ENCODE assay signal across 10 cellular contexts in the genomic region with DNA sequence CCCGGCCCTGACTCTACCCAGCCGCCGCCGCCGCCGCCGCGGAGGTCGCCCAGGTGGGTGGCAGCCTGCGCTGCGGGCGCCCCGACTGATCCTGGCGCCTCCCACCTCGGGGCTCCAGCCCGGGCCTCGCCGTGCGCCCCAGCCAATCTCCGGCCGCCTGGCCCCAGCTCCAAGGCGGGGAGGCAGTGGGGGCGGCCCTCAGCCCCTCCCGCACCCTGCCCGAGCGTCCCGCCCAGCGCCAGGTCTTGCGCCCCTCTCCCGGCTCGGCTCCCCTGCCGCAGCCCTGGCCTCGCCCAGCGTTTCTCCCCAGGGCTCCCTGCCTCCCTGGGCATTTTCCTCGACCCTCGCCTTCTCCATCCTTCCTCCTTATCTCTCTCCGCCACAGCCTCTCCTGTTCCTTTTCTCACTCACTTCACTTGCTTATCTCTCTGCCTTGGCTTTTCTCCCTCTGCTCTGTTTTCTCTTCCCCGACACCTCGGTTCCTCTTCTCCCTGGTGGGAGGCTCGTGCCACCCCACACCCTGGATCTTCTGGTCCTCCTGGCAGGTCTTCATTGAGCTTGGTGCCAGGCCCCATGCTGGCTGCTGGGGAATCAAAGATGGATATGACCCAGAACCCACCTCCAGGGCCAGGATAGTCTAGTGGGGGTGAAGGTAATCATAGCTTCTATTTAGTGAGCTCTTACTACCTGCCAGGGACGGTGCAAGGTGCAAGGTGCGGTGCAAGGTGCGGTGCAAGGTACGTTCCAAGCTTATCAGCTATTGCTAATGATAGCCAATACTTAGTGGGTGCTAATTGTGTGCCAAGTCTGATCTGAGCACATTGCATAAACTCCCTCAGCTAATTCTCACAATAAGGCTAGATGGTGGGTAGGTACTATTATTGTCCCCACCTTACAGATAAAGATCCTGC. TPM values are rescaled to one million over a fixed set of nuclear protein-coding genes. Genes with fewer than 3 reads are reported as not detected.
DNase-seq lines count a peak whose midpoint lies in the region; ATAC-seq and TF ChIP-seq lines count a peak whose summit lies in the region.
"Had no signal": no experiment of that assay in that cellular context is flagged by ENCODE, and none has a peak within 500 bp of the region (broad histone marks: within the 10 kb centered on the region; RNA-seq: fewer than 3 reads in every experiment).

A gene with protein sequence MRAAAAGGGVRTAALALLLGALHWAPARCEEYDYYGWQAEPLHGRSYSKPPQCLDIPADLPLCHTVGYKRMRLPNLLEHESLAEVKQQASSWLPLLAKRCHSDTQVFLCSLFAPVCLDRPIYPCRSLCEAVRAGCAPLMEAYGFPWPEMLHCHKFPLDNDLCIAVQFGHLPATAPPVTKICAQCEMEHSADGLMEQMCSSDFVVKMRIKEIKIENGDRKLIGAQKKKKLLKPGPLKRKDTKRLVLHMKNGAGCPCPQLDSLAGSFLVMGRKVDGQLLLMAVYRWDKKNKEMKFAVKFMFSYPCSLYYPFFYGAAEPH (minus strand): TSS at position 87 of the 911 bp plus-strand sequence. CDS start 166 bp downstream, outside the sequence.

- H3K4me3 ChIP-seq in brain microvascular endothelial cell (ENCODE audit: low read depth, low read length) = peak within 1 kb of the TSS; percentile 30
- peak within 1 kb of the TSS in 3 of 5 donors; percentile 13 to 58 (median 44) for H3K4me3 ChIP-seq in subcutaneous abdominal adipose tissue (ENCODE audit: low read depth in 1 of 5, low read length in 5 of 5)

- no peak within 1 kb of the TSS for H3K9ac ChIP-seq in subcutaneous abdominal adipose tissue (ENCODE audit: low read length in 5 of 5)

- H3K36me3 Mint-ChIP-seq in activated CD8-positive, alpha-beta memory T cell treated with anti-CD3 and anti-CD28 coated beads, Interleukin-2, amount 10 ng/mL, durations not matched to agents 7 days and 5 days = peaks cover 2% of the 10 kb centered on the region

- peak within 1 kb of the TSS; percentile 37 for H3K4me3 Mint-ChIP-seq in activated CD8-positive, alpha-beta memory T cell treated with anti-CD3 and anti-CD28 coated beads, Interleukin-2, amount 10 ng/mL, durations not matched to agents 7 days and 5 days

- no peak for TF ChIP-seq POLR2A in GM18505 (IDR thresholded peaks at IDR 0.05; ENCODE audit: borderline replicate concordance, extremely low read depth, insufficient read depth, insufficient read length)

- peaks cover 38% of the 10 kb centered on the region for H3K27me3 ChIP-seq in brain microvascular endothelial cell (replicated peaks)
- H3K27me3 ChIP-seq in subcutaneous abdominal adipose tissue (ENCODE audit: control insufficient read depth in 5 of 5, insufficient read depth in 4 of 5, low read length in 5 of 5) = peaks cover 30 to 43% (median 36%) of the 10 kb centered on the region in 5 donors

- H3K9me3 ChIP-seq in subcutaneous abdominal adipose tissue (ENCODE audit: control insufficient read depth in 5 of 5, low read length in 5 of 5) = no peaks in the 10 kb centered on the region

- H3K27ac ChIP-seq in brain microvascular endothelial cell (no peak within 1 kb of the TSS), subcutaneous abdominal adipose tissue (ENCODE audit: low read depth, low read length) (no peak within 1 kb of the TSS)

- no peak for DNase-seq in activated CD8-positive, alpha-beta memory T cell treated with anti-CD3 and anti-CD28 coated beads, Interleukin-2, amount 10 ng/mL, durations not matched to agents 7 days and 5 days
- DNase-seq in activated CD8-positive, alpha-beta memory T cell treated with anti-CD3 and anti-CD28 coated beads, Interleukin-2, amount 50 U/mL, for 48 hours = no peak
- DNase-seq in brain microvascular endothelial cell (no peak), left lobe of liver (ENCODE audit: low spot score) (no peak), activated gamma-delta T cell treated with Interleukin-2 at 50 U/mL for 16 hours (no peak)

- H3K4me1 Mint-ChIP-seq in activated CD8-positive, alpha-beta memory T cell treated with anti-CD3 and anti-CD28 coated beads, Interleukin-2, amount 10 ng/mL, durations not matched to agents 7 days and 5 days = peaks cover 3% of the 10 kb centered on the region

- no peak for TF ChIP-seq CTCF in brain microvascular endothelial cell (IDR thresholded peaks at IDR 0.05; ENCODE audit: low read depth, low read length, missing control alignments)

- H3K27ac Mint-ChIP-seq in activated CD8-positive, alpha-beta memory T cell treated with anti-CD3 and anti-CD28 coated beads, Interleukin-2, amount 10 ng/mL, durations not matched to agents 7 days and 5 days = no peak within 1 kb of the TSS
- H3K27ac Mint-ChIP-seq: IgD-negative memory B cell had no signal

- no peak for ATAC-seq in activated CD8-positive, alpha-beta memory T cell treated with anti-CD3 and anti-CD28 coated beads, Interleukin-2, amount 10 ng/mL, durations not matched to agents 7 days and 5 days
- peak; percentile 29 for ATAC-seq in left lobe of liver
- ATAC-seq in GM18505 (IDR thresholded peaks at IDR 0.05; ENCODE audit: unreplicated experiment) = no peak
- ATAC-seq in HG03025 (IDR thresholded peaks at IDR 0.05; ENCODE audit: low FRiP score, unreplicated experiment) = no peak

- in situ Hi-C loops in brain microvascular endothelial cell (cut with HindIII; ENCODE audit: low pct_ligation_motif_present, low sequenced_read_pairs) = loop anchor here (25.0 kb wide), 1 partner anchor 90 kb away; no protein-coding TSS in a partner anchor

- peaks cover 0 to 8% (median 6%) of the 10 kb centered on the region in 5 donors for H3K4me1 ChIP-seq in subcutaneous abdominal adipose tissue (ENCODE audit: control insufficient read depth in 5 of 5, insufficient read depth in 5 of 5, low read length in 5 of 5)

- H3K36me3 ChIP-seq in brain microvascular endothelial cell (replicated peaks) (no peaks in the 10 kb centered on the region), subcutaneous abdominal adipose tissue (ENCODE audit: control insufficient read depth in 5 of 5, insufficient read depth in 5 of 5, low read length in 5 of 5) (no peaks in the 10 kb centered on the region)

- peaks cover 49% of the 10 kb centered on the region for H3K27me3 Mint-ChIP-seq in activated CD8-positive, alpha-beta memory T cell treated with anti-CD3 and anti-CD28 coated beads, Interleukin-2, amount 10 ng/mL, durations not matched to agents 7 days and 5 days

- CTCF ChIA-PET in activated CD8-positive, alpha-beta memory T cell treated with anti-CD3 and anti-CD28 coated beads, Interleukin-2, amount 10 ng/mL, durations not matched to agents 7 days and 5 days (lab: Charles Lee) = interaction anchor here (1.0 kb wide), 2 partner anchors 9 to 36 kb away, joined by 3 to 4 read pairs; a partner anchor contains a TSS

- H3K9me3 Mint-ChIP-seq in activated CD8-positive, alpha-beta memory T cell treated with anti-CD3 and anti-CD28 coated beads, Interleukin-2, amount 10 ng/mL, durations not matched to agents 7 days and 5 days (ENCODE audit: low read depth) = no peaks in the 10 kb centered on the region
- H3K9me3 Mint-ChIP-seq: IgD-negative memory B cell had no signal

RNA-seq across cellular contexts. Expression of the gene that starts here (rescaled TPM):
- not detected for total RNA-seq in activated CD8-positive, alpha-beta memory T cell treated with anti-CD3 and anti-CD28 coated beads, Interleukin-2, amount 10 ng/mL, durations not matched to agents 7 days and 5 days
- 6.4 TPM for total RNA-seq in left lobe of liver
- total RNA-seq: dermis blood vessel endothelial cell had no signal
